1 cellular context compared by ENCODE assay signal in the genomic region with DNA sequence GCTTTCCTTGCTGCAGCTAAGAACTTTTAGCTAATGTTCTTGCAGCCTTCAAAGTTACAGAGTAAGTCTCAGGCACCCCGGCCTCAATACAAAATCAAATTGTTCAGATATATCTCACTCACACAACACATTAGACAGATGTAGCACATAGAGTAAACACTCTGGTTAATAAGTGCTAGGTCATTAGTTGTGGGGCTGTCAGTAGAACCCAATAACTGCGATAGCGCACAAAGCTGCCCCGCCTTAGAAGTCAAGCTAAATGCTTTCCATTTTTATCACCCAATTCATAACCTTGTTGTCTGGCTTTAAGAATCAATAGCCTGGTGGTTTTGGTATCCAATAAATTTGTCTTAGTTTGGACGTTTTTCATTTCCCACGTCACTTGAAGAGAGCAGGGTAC.
TF ChIP-seq lines count a peak whose summit lies in the region.

No MANE protein-coding gene starts in this region.

TF ChIP-seq in HepG2, 621 proteins besides CTCF, POLR2A, EP300 and RAD21 (continued from another document):
- TF ChIP-seq MAF1 (CRISPR knock-in tag; IDR thresholded peaks at IDR 0.05; ENCODE audit: borderline replicate concordance) (no peak), MXI1 (IDR thresholded peaks at IDR 0.05; ENCODE audit: borderline replicate concordance, low read depth, low read length) (no peak), SMC3 (IDR thresholded peaks at IDR 0.05; ENCODE audit: low read length) (no peak), ZNF607 (CRISPR knock-in tag; IDR thresholded peaks at IDR 0.05; ENCODE audit: borderline replicate concordance) (no peak), SIX1 (CRISPR knock-in tag; IDR thresholded peaks at IDR 0.05; ENCODE audit: borderline replicate concordance) (no peak), ATAD3A (CRISPR knock-in tag; IDR thresholded peaks at IDR 0.05) (no peak)
- TF ChIP-seq, protein P1, sequence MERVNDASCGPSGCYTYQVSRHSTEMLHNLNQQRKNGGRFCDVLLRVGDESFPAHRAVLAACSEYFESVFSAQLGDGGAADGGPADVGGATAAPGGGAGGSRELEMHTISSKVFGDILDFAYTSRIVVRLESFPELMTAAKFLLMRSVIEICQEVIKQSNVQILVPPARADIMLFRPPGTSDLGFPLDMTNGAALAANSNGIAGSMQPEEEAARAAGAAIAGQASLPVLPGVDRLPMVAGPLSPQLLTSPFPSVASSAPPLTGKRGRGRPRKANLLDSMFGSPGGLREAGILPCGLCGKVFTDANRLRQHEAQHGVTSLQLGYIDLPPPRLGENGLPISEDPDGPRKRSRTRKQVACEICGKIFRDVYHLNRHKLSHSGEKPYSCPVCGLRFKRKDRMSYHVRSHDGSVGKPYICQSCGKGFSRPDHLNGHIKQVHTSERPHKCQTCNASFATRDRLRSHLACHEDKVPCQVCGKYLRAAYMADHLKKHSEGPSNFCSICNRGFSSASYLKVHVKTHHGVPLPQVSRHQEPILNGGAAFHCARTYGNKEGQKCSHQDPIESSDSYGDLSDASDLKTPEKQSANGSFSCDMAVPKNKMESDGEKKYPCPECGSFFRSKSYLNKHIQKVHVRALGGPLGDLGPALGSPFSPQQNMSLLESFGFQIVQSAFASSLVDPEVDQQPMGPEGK (CRISPR knock-in tag; IDR thresholded peaks at IDR 0.05), result no peak
